ENCODE assay signal across 18 cellular contexts in genomic region chr4:181427076-181427475, GRCh38.
DNase-seq lines count a peak whose midpoint lies in the region; TF ChIP-seq lines count a peak whose summit lies in the region.
"Had no signal": no experiment of that assay in that cellular context is flagged by ENCODE, and none has a peak within 500 bp of the region (broad histone marks: within the 10 kb centered on the region; RNA-seq: fewer than 3 reads in every experiment).

No MANE protein-coding gene starts in this region.

- no TSS peak for BruUV-seq in OCI-LY7 (replicated peaks; lab: Mats Ljungman, UMichigan)

- DNase-seq in SK-N-SH (peak; percentile 14), adipocyte (ENCODE audit: low read depth) (peak; percentile 76), fibroblast of peridontal ligament (ENCODE audit: extremely low read depth) (peak; percentile 3), neuronal stem cell (ENCODE audit: low spot score) (no peak), anterior cingulate cortex (lab: John Stamatoyannopoulos, UW) (no peak), OCI-LY7 (ENCODE audit: low spot score) (no peak), colonic mucosa (no peak), ACHN (no peak)
- DNase-seq: Caco-2; CD4-positive, CD25-positive, alpha-beta regulatory T cell; CD8-positive, alpha-beta T cell; DMS153; DND-41; GOT3; HFFc6 had no signal

- H2AFZ ChIP-seq in SK-N-SH (ENCODE audit: low read depth) (no peak overlapping the region), neuronal stem cell (ENCODE audit: low read length) (peak overlapping the region; percentile 10), OCI-LY7 (ENCODE audit: low read length) (no peak overlapping the region)

- no peak overlapping the region for H3K23ac ChIP-seq in neuronal stem cell (ENCODE audit: low read depth, low read length, poor library complexity)

- no peaks in the 10 kb centered on the region for H3F3A ChIP-seq in SK-N-SH (replicated peaks; ENCODE audit: insufficient read depth)

- H3K79me2 ChIP-seq in SK-N-SH (ENCODE audit: insufficient read depth) (no peaks in the 10 kb centered on the region), OCI-LY7 (ENCODE audit: insufficient read depth, low read depth, low read length) (no peaks in the 10 kb centered on the region)

- H3K18ac ChIP-seq in neuronal stem cell (ENCODE audit: low read length), result no peak overlapping the region

- H3K27ac ChIP-seq in SK-N-SH (ENCODE audit: low read depth in 2 of 2, low read length in 1 of 2) (no peak overlapping the region), neuronal stem cell (replicated peaks; ENCODE audit: low read length) (no peak overlapping the region), OCI-LY7 (ENCODE audit: low read depth, low read length, poor library complexity, severe bottlenecking) (no peak overlapping the region), colonic mucosa (no peak overlapping the region)
- H3K27ac ChIP-seq: BLaER1, C4-2B had no signal

- H3K79me1 ChIP-seq in neuronal stem cell (ENCODE audit: low read depth, low read length), result no peaks in the 10 kb centered on the region

- no peak overlapping the region for H2AK5ac ChIP-seq in neuronal stem cell (ENCODE audit: low read depth, low read length)

- in situ Hi-C loops in ACHN (cut with HindIII; ENCODE audit: low pct_ligation_motif_present, low pct_unique_long_range_greater_than_20kb, low sequenced_read_pairs), result no loop called here

- H4K20me1 ChIP-seq in SK-N-SH (ENCODE audit: insufficient read depth) (no peaks in the 10 kb centered on the region), OCI-LY7 (ENCODE audit: insufficient read depth, low read length) (no peaks in the 10 kb centered on the region)
- H4K20me1 ChIP-seq: BLaER1 had no signal

- no peak overlapping the region for H3K14ac ChIP-seq in neuronal stem cell (ENCODE audit: low read length)

- H3K36me3 ChIP-seq in SK-N-SH (replicated peaks in 1 of 2; ENCODE audit: control insufficient read depth in 1 of 2, insufficient read depth in 2 of 2, low read length in 1 of 2) (no peaks in the 10 kb centered on the region), adipocyte (ENCODE audit: control insufficient read depth, insufficient read depth, low read length, severe bottlenecking) (no peaks in the 10 kb centered on the region), neuronal stem cell (replicated peaks in 1 of 2; ENCODE audit: control insufficient read depth in 2 of 2, insufficient read depth in 2 of 2, low read length in 2 of 2) (no peaks in the 10 kb centered on the region), OCI-LY7 (ENCODE audit: insufficient read depth, low read length) (no peaks in the 10 kb centered on the region), colonic mucosa (no peaks in the 10 kb centered on the region)
- H3K36me3 ChIP-seq: BLaER1, HAP-1 had no signal

- H3K4me3 ChIP-seq in SK-N-SH (ENCODE audit: low read depth in 2 of 2, low read length in 1 of 2), result no peak overlapping the region
- no peak overlapping the region for H3K4me3 ChIP-seq in adipocyte (ENCODE audit: low read length)
- no peak overlapping the region for H3K4me3 ChIP-seq in neuronal stem cell (ENCODE audit: low read length in 2 of 2)
- H3K4me3 ChIP-seq in OCI-LY7 (ENCODE audit: low read depth, low read length, poor library complexity, severe bottlenecking), result no peak overlapping the region
- no peak overlapping the region for H3K4me3 ChIP-seq in colonic mucosa
- H3K4me3 ChIP-seq: BLaER1, HAP-1 had no signal

- no peak overlapping the region for H3K4ac ChIP-seq in neuronal stem cell (ENCODE audit: low read length)

- H4K8ac ChIP-seq in neuronal stem cell (ENCODE audit: low read depth, low read length), result no peak overlapping the region

- H2BK15ac ChIP-seq in neuronal stem cell (ENCODE audit: low read length), result no peak overlapping the region

- H2BK5ac ChIP-seq in neuronal stem cell (ENCODE audit: low read length), result no peak overlapping the region

- TF ChIP-seq CTCF in SK-N-SH (IDR thresholded peaks at IDR 0.05) (no peak), OCI-LY7 (conservative IDR thresholded peaks at IDR 0.05; ENCODE audit: low read length) (no peak), colonic mucosa (IDR thresholded peaks at IDR 0.05) (no peak)

- H3K9ac ChIP-seq in SK-N-SH, result no peak overlapping the region
- no peak overlapping the region for H3K9ac ChIP-seq in adipocyte (ENCODE audit: low read length)
- no peak overlapping the region for H3K9ac ChIP-seq in neuronal stem cell (ENCODE audit: low read depth, low read length, poor library complexity)
- no peak overlapping the region for H3K9ac ChIP-seq in colonic mucosa (ENCODE audit: low read depth in 2 of 2, low read length in 2 of 2)
- H3K9ac ChIP-seq: BLaER1 had no signal

- CTCF ChIA-PET in SK-N-SH (lab: Yijun Ruan, JAX), result no interaction called here
- CTCF ChIA-PET in OCI-LY7 (lab: Charles Lee; ENCODE audit: unreplicated experiment), result no interaction called here

- H3K4me2 ChIP-seq in SK-N-SH (no peak overlapping the region), neuronal stem cell (ENCODE audit: insufficient read depth, low read length, poor library complexity, severe bottlenecking) (no peak overlapping the region), OCI-LY7 (ENCODE audit: low read length) (no peak overlapping the region)
- H3K4me2 ChIP-seq: BLaER1 had no signal

- intact Hi-C loops in OCI-LY7 (cut with micrococcal nuclease; ENCODE audit: unreplicated experiment), result no loop called here
- intact Hi-C loops in colonic mucosa (cut with DNase I), result no loop called here

- TF ChIP-seq RAD21 in SK-N-SH (IDR thresholded peaks at IDR 0.05; ENCODE audit: low read length), result no peak

- H3K27me3 ChIP-seq in SK-N-SH (ENCODE audit: insufficient read depth) (no peaks in the 10 kb centered on the region), adipocyte (replicated peaks; ENCODE audit: control insufficient read depth, insufficient read depth, low read length) (no peaks in the 10 kb centered on the region), neuronal stem cell (ENCODE audit: control insufficient read depth in 3 of 3, insufficient read depth in 3 of 3, low read depth in 1 of 3, low read length in 3 of 3) (no peaks in the 10 kb centered on the region), colonic mucosa (no peaks in the 10 kb centered on the region)
- H3K27me3 ChIP-seq: BLaER1 had no signal

- H3K9me2 ChIP-seq in SK-N-SH (no peaks in the 10 kb centered on the region), OCI-LY7 (ENCODE audit: insufficient read depth, low read length) (no peaks in the 10 kb centered on the region)

- no peak overlapping the region for H2BK12ac ChIP-seq in neuronal stem cell (ENCODE audit: low read length)

- no peaks in the 10 kb centered on the region for H3K4me1 ChIP-seq in SK-N-SH (ENCODE audit: control insufficient read depth in 1 of 2, insufficient read depth in 2 of 2, low read depth in 1 of 2, low read length in 1 of 2)
- no peaks in the 10 kb centered on the region for H3K4me1 ChIP-seq in adipocyte (ENCODE audit: control insufficient read depth, insufficient read depth, low read length)
- H3K4me1 ChIP-seq in neuronal stem cell (ENCODE audit: control insufficient read depth in 2 of 2, insufficient read depth in 1 of 2, low read depth in 1 of 2, low read length in 2 of 2), result peaks cover 2 to 9% of the 10 kb centered on the region in 2 donors
- no peaks in the 10 kb centered on the region for H3K4me1 ChIP-seq in OCI-LY7 (ENCODE audit: insufficient read depth, low read length, poor library complexity, severe bottlenecking)
- H3K4me1 ChIP-seq in colonic mucosa, result no peaks in the 10 kb centered on the region
- H3K4me1 ChIP-seq: BLaER1, Caco-2 had no signal

- WGBS in SK-N-SH (ENCODE audit: low lambda C conversion rate), result 15% methylated on average over 3 of the region's 3 CpGs
- no CpG with 5 or more reads among the region's 3 CpGs for WGBS in neuronal stem cell (ENCODE audit: extremely low coverage in 2 of 2, insufficient read length in 2 of 2, insufficient replicate concordance in 1 of 2), 2 donors

- 0 out of 4 replicates have a peak, but pooled peaks of 1 of the 2 experiments have one; percentile 20 for TF ChIP-seq EP300 in SK-N-SH (IDR thresholded peaks at IDR 0.05; ENCODE audit: borderline replicate concordance in 1 of 2, low read depth in 1 of 2, low read length in 1 of 2)

- H3K9me3 ChIP-seq in SK-N-SH (no peaks in the 10 kb centered on the region), adipocyte (ENCODE audit: control insufficient read depth, low read length) (no peaks in the 10 kb centered on the region), neuronal stem cell (replicated peaks in 1 of 2; ENCODE audit: control insufficient read depth in 2 of 2, insufficient read depth in 1 of 2, low read depth in 1 of 2, low read length in 2 of 2) (no peaks in the 10 kb centered on the region), OCI-LY7 (ENCODE audit: low read length) (no peaks in the 10 kb centered on the region), colonic mucosa (no peaks in the 10 kb centered on the region)
- H3K9me3 ChIP-seq: BLaER1, Caco-2, HAP-1 had no signal

- POLR2A ChIA-PET in SK-N-SH (lab: Yijun Ruan, JAX), result no interaction called here
- POLR2A ChIA-PET in OCI-LY7 (lab: Charles Lee), result no interaction called here

- no peak overlapping the region for H4K91ac ChIP-seq in neuronal stem cell (ENCODE audit: low read depth, low read length, poor library complexity)

- no peak overlapping the region for H2BK120ac ChIP-seq in neuronal stem cell (ENCODE audit: low read depth, low read length)

TF ChIP-seq in SK-N-SH, 30 proteins besides CTCF, POLR2A, EP300 and RAD21 (continues in another document):
- TF ChIP-seq TCF12 (IDR thresholded peaks at IDR 0.05) (peak; percentile 45; the same call in 1 of the 2 replicates), TAF1 (IDR thresholded peaks at IDR 0.05; ENCODE audit: borderline replicate concordance, low read depth, low read length) (no peak), EZH2phosphoT487 (IDR thresholded peaks at IDR 0.05; ENCODE audit: borderline replicate concordance, low read depth) (no peak), CHD2 (IDR thresholded peaks at IDR 0.05; ENCODE audit: low read length, partially characterized antibody) (peak; percentile 18), PBX3 (IDR thresholded peaks at IDR 0.05) (no peak), RCOR1 (IDR thresholded peaks at IDR 0.05; ENCODE audit: low read length) (peak; percentile 27; the same call in 1 of the 2 replicates)

Comparison
In these comparisons a context has a peak if more than half of its experiments do, and no peak if none do; other contexts are left out.
1. DNase-seq: peak in SK-N-SH (single experiment), adipocyte (single experiment) and fibroblast of peridontal ligament (single experiment); none in neuronal stem cell (single experiment), anterior cingulate cortex (0 of 58), OCI-LY7 (single experiment), colonic mucosa (single experiment) and ACHN (single experiment).